Comparison of ENCODE assay signal across 23 cellular contexts in genomic region chr10:99676895-99677294, GRCh38. TPM values are rescaled to one million over a fixed set of nuclear protein-coding genes. Genes with fewer than 3 reads are reported as not detected.
DNase-seq lines count a peak whose midpoint lies in the region; ATAC-seq and TF ChIP-seq lines count a peak whose summit lies in the region.
"Had no signal": no experiment of that assay in that cellular context is flagged by ENCODE, and none has a peak within 500 bp of the region (broad histone marks: within the 10 kb centered on the region; RNA-seq: fewer than 3 reads in every experiment).

No MANE protein-coding gene starts in this region.

- TF ChIP-seq CTCF in SK-N-SH (IDR thresholded peaks at IDR 0.05) (no peak), body of pancreas (IDR thresholded peaks at IDR 0.05) (no peak), osteoblast (IDR thresholded peaks at IDR 0.05; ENCODE audit: extremely low read depth, low read depth, low read length) (no peak), nephron progenitor cell (IDR thresholded peaks at IDR 0.05) (no peak)

- H3K4me3 ChIP-seq in SK-N-SH (ENCODE audit: low read depth in 2 of 2, low read length in 1 of 2) = no peak overlapping the region
- H3K4me3 ChIP-seq in body of pancreas = no peak overlapping the region
- no peak overlapping the region for H3K4me3 ChIP-seq in osteoblast (ENCODE audit: insufficient read depth, low read length)

- no peak for TF ChIP-seq EP300 in SK-N-SH (IDR thresholded peaks at IDR 0.05; ENCODE audit: borderline replicate concordance in 1 of 2, low read depth in 1 of 2, low read length in 1 of 2)

- peaks cover 2% of the 10 kb centered on the region for H3K27me3 Mint-ChIP-seq in nephron progenitor cell (ENCODE audit: low read depth, poor library complexity)
- H3K27me3 Mint-ChIP-seq: CD4-positive, CD25-positive, alpha-beta regulatory T cell had no signal

- peaks cover 13% of the 10 kb centered on the region for H3K4me1 Mint-ChIP-seq in nephron progenitor cell

- peaks cover 19 to 35% of the 10 kb centered on the region in 2 experiments for H3K36me3 ChIP-seq in SK-N-SH (replicated peaks in 1 of 2; ENCODE audit: control insufficient read depth in 1 of 2, insufficient read depth in 2 of 2, low read length in 1 of 2)
- H3K36me3 ChIP-seq in body of pancreas (replicated peaks in 1 of 2; ENCODE audit: insufficient read depth in 1 of 2, low read depth in 2 of 2) = peaks cover 0 to 4% of the 10 kb centered on the region in 2 donors
- peaks cover 45% of the 10 kb centered on the region for H3K36me3 ChIP-seq in osteoblast (ENCODE audit: insufficient read depth, low read length)

- CTCF ChIA-PET in SK-N-SH (lab: Yijun Ruan, JAX) = interaction anchor here (1.3 kb wide), 1 partner anchor 46 kb away, joined by 3 read pairs; no protein-coding TSS in a partner anchor

- peaks cover 26% of the 10 kb centered on the region for H3K79me2 ChIP-seq in SK-N-SH (ENCODE audit: insufficient read depth)
- peaks cover 56% of the 10 kb centered on the region for H3K79me2 ChIP-seq in osteoblast (ENCODE audit: insufficient read depth, low read length)

- no peak overlapping the region for H3K4me3 Mint-ChIP-seq in nephron progenitor cell
- H3K4me3 Mint-ChIP-seq: CD4-positive, CD25-positive, alpha-beta regulatory T cell had no signal

- peak overlapping the region; percentile 2 to 53; a peak in 3 of 4 replicates for H3K27ac ChIP-seq in SK-N-SH (ENCODE audit: low read depth in 2 of 2, low read length in 1 of 2)
- peak overlapping the region in 3 of 4 donors; percentile 22 to 68 (median 45) for H3K27ac ChIP-seq in body of pancreas
- H3K27ac ChIP-seq in osteoblast (ENCODE audit: low read depth, low read length) = peak overlapping the region; percentile 74
- H3K27ac ChIP-seq: 22Rv1, RWPE1 had no signal

- 95% methylated on average over 3 of the region's 3 CpGs for WGBS in SK-N-SH (ENCODE audit: low lambda C conversion rate)
- 40 to 46% methylated on average over 3 of the region's 3 CpGs for WGBS in body of pancreas, 2 donors

- H2AFZ ChIP-seq in SK-N-SH (ENCODE audit: low read depth) (no peak overlapping the region), osteoblast (ENCODE audit: low read length) (no peak overlapping the region)

- no peak for DNase-seq in SK-N-SH
- no peak for DNase-seq in body of pancreas
- no peak for DNase-seq in osteoblast (ENCODE audit: insufficient read length, low spot score, missing footprints)
- DNase-seq in nephron progenitor cell = no peak
- DNase-seq in activated T-cell treated with anti-CD3 and anti-CD28 coated beads for 4 hours = no peak
- DNase-seq in GM19240 (ENCODE audit: insufficient read length, low spot score) = no peak
- DNase-seq: CD4-positive, CD25-positive, alpha-beta regulatory T cell; DMS153; DND-41; Karpas-422; NCI-H1092 treated with DMSO at 0.1 percent for 48 hours; NCI-H1436; NCI-H187; NCI-H2081 treated with DMSO at 0.1 percent for 48 hours; NCI-H2171; NCI-H510A; NCI-H69; SHP77 had no signal

- intact Hi-C loops in body of pancreas (cut with DNase I) = no loop called here

- H3K27me3 ChIP-seq in SK-N-SH (ENCODE audit: insufficient read depth) (no peaks in the 10 kb centered on the region), body of pancreas (no peaks in the 10 kb centered on the region), osteoblast (ENCODE audit: insufficient read depth, low read length) (no peaks in the 10 kb centered on the region)

- peaks cover 27% of the 10 kb centered on the region for H3K36me3 Mint-ChIP-seq in nephron progenitor cell (ENCODE audit: low read depth)

- peaks cover 0 to 4% of the 10 kb centered on the region in 2 experiments; a peak in 2 of 4 replicates for H3K4me1 ChIP-seq in SK-N-SH (ENCODE audit: control insufficient read depth in 1 of 2, insufficient read depth in 2 of 2, low read depth in 1 of 2, low read length in 1 of 2)
- peaks cover 50% of the 10 kb centered on the region for H3K4me1 ChIP-seq in body of pancreas
- peaks cover 45% of the 10 kb centered on the region for H3K4me1 ChIP-seq in osteoblast (ENCODE audit: insufficient read depth, low read length)

- no peaks in the 10 kb centered on the region for H4K20me1 ChIP-seq in SK-N-SH (ENCODE audit: insufficient read depth)
- no peaks in the 10 kb centered on the region for H4K20me1 ChIP-seq in osteoblast (ENCODE audit: insufficient read depth, low read length)

- POLR2A ChIA-PET in SK-N-SH (lab: Yijun Ruan, JAX) = interaction anchor here (0.7 kb wide), 1 partner anchor 55 kb away, joined by 3 read pairs; no protein-coding TSS in a partner anchor

- H3K27ac Mint-ChIP-seq in nephron progenitor cell = no peak overlapping the region
- H3K27ac Mint-ChIP-seq: CD4-positive, CD25-positive, alpha-beta regulatory T cell had no signal

- H3K4me2 ChIP-seq in SK-N-SH (no peak overlapping the region), osteoblast (ENCODE audit: insufficient read depth, low read length) (peak overlapping the region; percentile 23)

- no peaks in the 10 kb centered on the region for H3K9me3 ChIP-seq in SK-N-SH
- H3K9me3 ChIP-seq in body of pancreas = no peaks in the 10 kb centered on the region
- no peaks in the 10 kb centered on the region for H3K9me3 ChIP-seq in osteoblast (ENCODE audit: low read depth, low read length)

- H3K9ac ChIP-seq in SK-N-SH = no peak overlapping the region

- no peak for TF ChIP-seq POLR2A in body of pancreas (IDR thresholded peaks at IDR 0.05)

- peaks cover 7% of the 10 kb centered on the region for H3F3A ChIP-seq in SK-N-SH (replicated peaks; ENCODE audit: insufficient read depth)

- no peak for TF ChIP-seq RAD21 in SK-N-SH (IDR thresholded peaks at IDR 0.05; ENCODE audit: low read length)

- no peaks in the 10 kb centered on the region for H3K9me3 Mint-ChIP-seq in nephron progenitor cell
- H3K9me3 Mint-ChIP-seq: CD4-positive, CD25-positive, alpha-beta regulatory T cell had no signal

- no peaks in the 10 kb centered on the region for H3K9me2 ChIP-seq in SK-N-SH

- ATAC-seq in SK-N-SH treated with all-trans-retinoic acid at 6 μM for 48 hours (no peak), body of pancreas (peak; percentile 19)
- ATAC-seq: HCT116, Panc1 had no signal

TF ChIP-seq in SK-N-SH, 30 proteins besides CTCF, POLR2A, EP300 and RAD21 (continues in another document):
- TF ChIP-seq RXRA (IDR thresholded peaks at IDR 0.05; ENCODE audit: borderline replicate concordance, low read depth) (no peak), FOSL2 (IDR thresholded peaks at IDR 0.05; ENCODE audit: borderline replicate concordance, low read depth) (no peak), FOXJ3 (CRISPR knock-in tag; IDR thresholded peaks at IDR 0.05) (no peak), IRF3 (IDR thresholded peaks at IDR 0.05; ENCODE audit: low read depth, low read length) (no peak)

TF ChIP-seq in SK-N-SH treated with all-trans-retinoic acid at 6 μM for 48 hours, 23 proteins besides CTCF, POLR2A, EP300 and RAD21 (continues in another document):
- TF ChIP-seq TOX (CRISPR knock-in tag; IDR thresholded peaks at IDR 0.05; ENCODE audit: borderline replicate concordance) = no peak
- no peak for TF ChIP-seq POU6F1 (CRISPR knock-in tag; IDR thresholded peaks at IDR 0.05; ENCODE audit: borderline replicate concordance, low read depth)
- no peak for TF ChIP-seq ZC3H10 (CRISPR knock-in tag; IDR thresholded peaks at IDR 0.05)
- no peak for TF ChIP-seq ISL1 (CRISPR knock-in tag; IDR thresholded peaks at IDR 0.05)

RNA-seq across cellular contexts. Expression of gene ENTPD7, which starts 17.6 kb away (rescaled TPM):
- 3.9 and 6.2 TPM in 2 replicates for polyA plus RNA-seq in SK-N-SH (2012; rRNA removed)
- polyA plus RNA-seq in SK-N-SH (2012; cell fraction: cytosol; rRNA removed) = 4.5 and 5.3 TPM in 2 replicates
- 3.5 and 5.6 TPM in 2 replicates for polyA plus RNA-seq in SK-N-SH (2012; cell fraction: nucleus; rRNA removed)
- 10 to 100 TPM in 1 of 2 donors, 1 to 10 TPM in 1; 9.3 to 17.1 TPM for total RNA-seq in body of pancreas
- 33.3 and 35.5 TPM in 2 replicates for total RNA-seq in osteoblast

RNA-seq across cellular contexts. Expression of gene COX15, which starts 55.0 kb away (rescaled TPM):
- 20.4 and 26.3 TPM in 2 replicates for polyA plus RNA-seq in SK-N-SH (2012; rRNA removed)
- polyA plus RNA-seq in SK-N-SH (2012; cell fraction: cytosol; rRNA removed) = 22.0 and 23.0 TPM in 2 replicates
- 34.9 and 46.3 TPM in 2 replicates for polyA plus RNA-seq in SK-N-SH (2012; cell fraction: nucleus; rRNA removed)
- 10 to 100 TPM in 1 of 2 donors, 1 to 10 TPM in 1; 9.6 to 17.9 TPM for total RNA-seq in body of pancreas
- 34.5 and 36.9 TPM in 2 replicates for total RNA-seq in osteoblast

RNA-seq across cellular contexts. Expression of gene CUTC, which starts 55.1 kb away (rescaled TPM):
- polyA plus RNA-seq in SK-N-SH (2012; rRNA removed) = 19.4 and 21.1 TPM in 2 replicates
- polyA plus RNA-seq in SK-N-SH (2012; cell fraction: cytosol; rRNA removed) = 22.5 and 26.7 TPM in 2 replicates
- polyA plus RNA-seq in SK-N-SH (2012; cell fraction: nucleus; rRNA removed) = 13.4 and 20.0 TPM in 2 replicates
- total RNA-seq in body of pancreas (10 to 100 TPM in 1 of 2 donors, 1 to 10 TPM in 1; 8.6 to 14.8 TPM), osteoblast (11.8 and 13.8 TPM in 2 replicates)

RNA-seq across cellular contexts. Expression of gene SLC25A28, which starts 56.7 kb away (rescaled TPM):
- polyA plus RNA-seq in SK-N-SH (2012; rRNA removed) = 23.8 and 34.3 TPM in 2 replicates
- polyA plus RNA-seq in SK-N-SH (2012; cell fraction: cytosol; rRNA removed) = 8.2 and 14.4 TPM in 2 replicates
- 107 and 158 TPM in 2 replicates for polyA plus RNA-seq in SK-N-SH (2012; cell fraction: nucleus; rRNA removed)
- total RNA-seq in body of pancreas (10 to 100 TPM; 15.3 to 22.1 TPM), osteoblast (16.2 and 16.3 TPM in 2 replicates)
